32 cellular contexts compared by ENCODE assay signal in genomic region chr5:139871624-139872023, GRCh38.
"Had no signal": no experiment of that assay in that cellular context is flagged by ENCODE, and none has a peak within 500 bp of the region (broad histone marks: within the 10 kb centered on the region; RNA-seq: fewer than 3 reads in every experiment).

No MANE protein-coding gene starts in this region.

- H3K27ac ChIP-seq: brain microvascular endothelial cell, PC-9, SJCRH30, SK-N-MC, WERI-Rb-1 had no signal

- H3K36me3 ChIP-seq: brain microvascular endothelial cell, SJCRH30, WERI-Rb-1 had no signal

- H3K4me1 ChIP-seq: SJCRH30 had no signal

- ATAC-seq: activated CD8-positive, alpha-beta memory T cell treated with anti-CD3 and anti-CD28 coated beads, Interleukin-2, amount 10 ng/mL, durations not matched to agents 7 days and 5 days; activated T-helper 17 cell treated with anti-CD3 and anti-CD28 coated beads, Interleukin-2, amount 50 U/mL, for 72 hours had no signal

- DNase-seq: activated CD4-positive, alpha-beta memory T cell treated with anti-CD3 and anti-CD28 coated beads, Interleukin-2, amount 10 ng/mL, durations not matched to agents 7 days and 5 days; activated CD4-positive, alpha-beta T cell treated with anti-CD3 and anti-CD28 coated beads for 1 hour; activated CD4-positive, alpha-beta T cell treated with anti-CD3 and anti-CD28 coated beads for 48 hours; activated CD4-positive, CD25-positive, alpha-beta regulatory T cell; activated CD8-positive, alpha-beta memory T cell treated with anti-CD3 and anti-CD28 coated beads for 24 hours; activated CD8-positive, alpha-beta memory T cell treated with anti-CD3 and anti-CD28 coated beads, Interleukin-2, amount 10 ng/mL, durations not matched to agents 7 days and 5 days; activated CD8-positive, alpha-beta memory T cell treated with anti-CD3 and anti-CD28 coated beads, Interleukin-2, amount 50 U/mL, for 48 hours; activated effector memory CD4-positive, alpha-beta T cell treated with anti-CD3 and anti-CD28 coated beads, Interleukin-2, amount 50 U/mL, for 16 hours; activated naive CD4-positive, alpha-beta T cell; activated naive CD4-positive, alpha-beta T cell treated with anti-CD3 and anti-CD28 coated beads, Interleukin-2, amount 50 U/mL, for 16 hours; activated naive CD8-positive, alpha-beta T cell treated with anti-CD3 and anti-CD28 coated beads for 36 hours; activated T-cell treated with anti-CD3 and anti-CD28 coated beads, Interleukin-2, amount 50 U/mL, for 48 hours; amniotic stem cell; aorta; brain microvascular endothelial cell; Kasumi-1; KG1; MM.1S; MV-4-11; NCI-H1092; NCI-H1436 treated with DMSO at 0.1 percent for 48 hours; NCI-H1694 treated with DMSO at 0.1 percent for 48 hours; NCI-H2029; NCI-H345; NCI-H524 treated with DMSO at 0.1 percent for 48 hours; PC-9; SHP77; SJCRH30; T1000 had no signal

- H3K4me3 ChIP-seq: PC-9, SJCRH30, SK-N-MC had no signal
